In genomic region chr6:14729186-14729871, GRCh38 we compare ENCODE assay signal across 8 cellular contexts.
DNase-seq lines count a peak whose midpoint lies in the region; ATAC-seq and TF ChIP-seq lines count a peak whose summit lies in the region.

No MANE protein-coding gene starts in this region.

- H3K4me1 Mint-ChIP-seq in activated naive CD4-positive, alpha-beta T cell treated with anti-CD3 and anti-CD28 coated beads for 36 hours (ENCODE audit: low read depth), result peaks cover 69% of the 10 kb centered on the region
- peaks cover 75% of the 10 kb centered on the region for H3K4me1 Mint-ChIP-seq in activated CD4-positive, alpha-beta memory T cell treated with anti-CD3 and anti-CD28 coated beads, Interleukin-2, amount 10 ng/mL, durations not matched to agents 7 days and 5 days
- H3K4me1 Mint-ChIP-seq in stimulated activated naive CD8-positive, alpha-beta T cell treated with anti-CD3 and anti-CD28 coated beads, Interleukin-15, amount 100 ng/mL, for 72 hours, result peaks cover 75% of the 10 kb centered on the region
- H3K4me1 Mint-ChIP-seq in activated CD8-positive, alpha-beta memory T cell treated with anti-CD3 and anti-CD28 coated beads, Interleukin-2, amount 10 ng/mL, durations not matched to agents 7 days and 5 days, result peaks cover 37% of the 10 kb centered on the region

- H3K4me3 Mint-ChIP-seq in activated naive CD4-positive, alpha-beta T cell treated with anti-CD3 and anti-CD28 coated beads for 36 hours, result no peak overlapping the region
- no peak overlapping the region for H3K4me3 Mint-ChIP-seq in activated CD4-positive, alpha-beta memory T cell treated with anti-CD3 and anti-CD28 coated beads, Interleukin-2, amount 10 ng/mL, durations not matched to agents 7 days and 5 days
- H3K4me3 Mint-ChIP-seq in stimulated activated naive CD8-positive, alpha-beta T cell treated with anti-CD3 and anti-CD28 coated beads, Interleukin-15, amount 100 ng/mL, for 72 hours, result peak overlapping the region; percentile 27 to 69
- no peak overlapping the region for H3K4me3 Mint-ChIP-seq in activated CD8-positive, alpha-beta memory T cell treated with anti-CD3 and anti-CD28 coated beads, Interleukin-2, amount 10 ng/mL, durations not matched to agents 7 days and 5 days

- peak overlapping the region; percentile 96 for H3K27ac Mint-ChIP-seq in activated naive CD4-positive, alpha-beta T cell treated with anti-CD3 and anti-CD28 coated beads for 36 hours
- peak overlapping the region; percentile 59 for H3K27ac Mint-ChIP-seq in activated CD4-positive, alpha-beta memory T cell treated with anti-CD3 and anti-CD28 coated beads, Interleukin-2, amount 10 ng/mL, durations not matched to agents 7 days and 5 days
- peak overlapping the region; percentile 70 to 94 for H3K27ac Mint-ChIP-seq in stimulated activated naive CD8-positive, alpha-beta T cell treated with anti-CD3 and anti-CD28 coated beads, Interleukin-15, amount 100 ng/mL, for 72 hours
- H3K27ac Mint-ChIP-seq in activated CD8-positive, alpha-beta memory T cell treated with anti-CD3 and anti-CD28 coated beads, Interleukin-2, amount 10 ng/mL, durations not matched to agents 7 days and 5 days, result no peak overlapping the region

- TF ChIP-seq CTCF in omental fat pad (IDR thresholded peaks at IDR 0.05), result no peak

- POLR2A ChIA-PET in activated CD4-positive, alpha-beta memory T cell treated with anti-CD3 and anti-CD28 coated beads, Interleukin-2, amount 10 ng/mL, durations not matched to agents 7 days and 5 days (lab: Charles Lee), result interaction anchor here (0.8 to 2.5 kb wide), 2 partner anchors 11 to 14 kb away, joined by 3 to 10 read pairs; no protein-coding TSS in a partner anchor

- ATAC-seq in HG03571 (IDR thresholded peaks at IDR 0.05; ENCODE audit: unreplicated experiment) (peak; percentile 60), HG03520 (IDR thresholded peaks at IDR 0.05; ENCODE audit: unreplicated experiment) (no peak), omental fat pad (ENCODE audit: low FRiP score) (no peak)
- ATAC-seq in stimulated activated naive CD8-positive, alpha-beta T cell treated with anti-CD3 and anti-CD28 coated beads, Interleukin-15, amount 100 ng/mL, for 72 hours, result no peak
- ATAC-seq in activated CD8-positive, alpha-beta memory T cell treated with anti-CD3 and anti-CD28 coated beads, Interleukin-2, amount 10 ng/mL, durations not matched to agents 7 days and 5 days, result no peak

- CTCF ChIA-PET in activated naive CD4-positive, alpha-beta T cell treated with anti-CD3 and anti-CD28 coated beads for 36 hours (lab: Charles Lee), result interaction anchor here (1.4 to 2.0 kb wide), 2 partner anchors 12 to 18 kb away, joined by 4 to 8 read pairs; no protein-coding TSS in a partner anchor
- CTCF ChIA-PET in activated CD4-positive, alpha-beta memory T cell treated with anti-CD3 and anti-CD28 coated beads, Interleukin-2, amount 10 ng/mL, durations not matched to agents 7 days and 5 days (lab: Charles Lee), result interaction anchor here (2.2 kb wide), 1 partner anchor 12 kb away, joined by 6 read pairs; no protein-coding TSS in a partner anchor
- CTCF ChIA-PET in activated CD8-positive, alpha-beta memory T cell treated with anti-CD3 and anti-CD28 coated beads, Interleukin-2, amount 10 ng/mL, durations not matched to agents 7 days and 5 days (lab: Charles Lee), result no interaction called here

- intact Hi-C loops in activated naive CD4-positive, alpha-beta T cell treated with anti-CD3 and anti-CD28 coated beads for 36 hours (cut with micrococcal nuclease), result no loop called here

- no peaks in the 10 kb centered on the region for H3K27me3 Mint-ChIP-seq in activated naive CD4-positive, alpha-beta T cell treated with anti-CD3 and anti-CD28 coated beads for 36 hours (ENCODE audit: low read depth)
- H3K27me3 Mint-ChIP-seq in activated CD4-positive, alpha-beta memory T cell treated with anti-CD3 and anti-CD28 coated beads, Interleukin-2, amount 10 ng/mL, durations not matched to agents 7 days and 5 days, result no peaks in the 10 kb centered on the region
- H3K27me3 Mint-ChIP-seq in stimulated activated naive CD8-positive, alpha-beta T cell treated with anti-CD3 and anti-CD28 coated beads, Interleukin-15, amount 100 ng/mL, for 72 hours, result no peaks in the 10 kb centered on the region
- H3K27me3 Mint-ChIP-seq in activated CD8-positive, alpha-beta memory T cell treated with anti-CD3 and anti-CD28 coated beads, Interleukin-2, amount 10 ng/mL, durations not matched to agents 7 days and 5 days, result no peaks in the 10 kb centered on the region

- no peaks in the 10 kb centered on the region for H3K9me3 Mint-ChIP-seq in activated naive CD4-positive, alpha-beta T cell treated with anti-CD3 and anti-CD28 coated beads for 36 hours
- peaks cover 16% of the 10 kb centered on the region for H3K9me3 Mint-ChIP-seq in activated CD4-positive, alpha-beta memory T cell treated with anti-CD3 and anti-CD28 coated beads, Interleukin-2, amount 10 ng/mL, durations not matched to agents 7 days and 5 days
- no peaks in the 10 kb centered on the region for H3K9me3 Mint-ChIP-seq in stimulated activated naive CD8-positive, alpha-beta T cell treated with anti-CD3 and anti-CD28 coated beads, Interleukin-15, amount 100 ng/mL, for 72 hours
- peaks cover 2% of the 10 kb centered on the region for H3K9me3 Mint-ChIP-seq in activated CD8-positive, alpha-beta memory T cell treated with anti-CD3 and anti-CD28 coated beads, Interleukin-2, amount 10 ng/mL, durations not matched to agents 7 days and 5 days (ENCODE audit: low read depth)

- H3K36me3 Mint-ChIP-seq in activated naive CD4-positive, alpha-beta T cell treated with anti-CD3 and anti-CD28 coated beads for 36 hours (ENCODE audit: low read depth), result peaks cover 3% of the 10 kb centered on the region
- peaks cover 14% of the 10 kb centered on the region for H3K36me3 Mint-ChIP-seq in activated CD4-positive, alpha-beta memory T cell treated with anti-CD3 and anti-CD28 coated beads, Interleukin-2, amount 10 ng/mL, durations not matched to agents 7 days and 5 days (ENCODE audit: low read depth)
- H3K36me3 Mint-ChIP-seq in activated CD8-positive, alpha-beta memory T cell treated with anti-CD3 and anti-CD28 coated beads, Interleukin-2, amount 10 ng/mL, durations not matched to agents 7 days and 5 days, result peaks cover 11% of the 10 kb centered on the region

- no peak for DNase-seq in activated naive CD4-positive, alpha-beta T cell treated with anti-CD3 and anti-CD28 coated beads for 36 hours
- DNase-seq in activated naive CD4-positive, alpha-beta T cell treated with Interleukin-2 at 50 U/mL for 16 hours, result no peak
- no peak for DNase-seq in activated CD4-positive, alpha-beta memory T cell treated with anti-CD3 and anti-CD28 coated beads, Interleukin-2, amount 10 ng/mL, durations not matched to agents 7 days and 5 days
- no peak for DNase-seq in stimulated activated naive CD8-positive, alpha-beta T cell treated with anti-CD3 and anti-CD28 coated beads, Interleukin-15, amount 100 ng/mL, for 72 hours
- DNase-seq in omental fat pad (ENCODE audit: low spot score), result no peak
- DNase-seq in activated CD8-positive, alpha-beta memory T cell treated with anti-CD3 and anti-CD28 coated beads, Interleukin-2, amount 10 ng/mL, durations not matched to agents 7 days and 5 days, result no peak

Comparison
In these comparisons a context has a peak if more than half of its experiments do, and no peak if none do; other contexts are left out.
1. H3K4me3 Mint-ChIP-seq: peak in stimulated activated naive CD8-positive, alpha-beta T cell treated with anti-CD3 and anti-CD28 coated beads, Interleukin-15, amount 100 ng/mL, for 72 hours (2 of 2); none in activated naive CD4-positive, alpha-beta T cell treated with anti-CD3 and anti-CD28 coated beads for 36 hours (single experiment), activated CD4-positive, alpha-beta memory T cell treated with anti-CD3 and anti-CD28 coated beads, Interleukin-2, amount 10 ng/mL, durations not matched to agents 7 days and 5 days (single experiment) and activated CD8-positive, alpha-beta memory T cell treated with anti-CD3 and anti-CD28 coated beads, Interleukin-2, amount 10 ng/mL, durations not matched to agents 7 days and 5 days (single experiment).